8 cellular contexts compared by ENCODE assay signal in genomic region chr3:183635431-183636220, GRCh38. TPM values are rescaled to one million over a fixed set of nuclear protein-coding genes. Genes with fewer than 3 reads are reported as not detected.
DNase-seq lines count a peak whose midpoint lies in the region; ATAC-seq and TF ChIP-seq lines count a peak whose summit lies in the region.

A gene with protein sequence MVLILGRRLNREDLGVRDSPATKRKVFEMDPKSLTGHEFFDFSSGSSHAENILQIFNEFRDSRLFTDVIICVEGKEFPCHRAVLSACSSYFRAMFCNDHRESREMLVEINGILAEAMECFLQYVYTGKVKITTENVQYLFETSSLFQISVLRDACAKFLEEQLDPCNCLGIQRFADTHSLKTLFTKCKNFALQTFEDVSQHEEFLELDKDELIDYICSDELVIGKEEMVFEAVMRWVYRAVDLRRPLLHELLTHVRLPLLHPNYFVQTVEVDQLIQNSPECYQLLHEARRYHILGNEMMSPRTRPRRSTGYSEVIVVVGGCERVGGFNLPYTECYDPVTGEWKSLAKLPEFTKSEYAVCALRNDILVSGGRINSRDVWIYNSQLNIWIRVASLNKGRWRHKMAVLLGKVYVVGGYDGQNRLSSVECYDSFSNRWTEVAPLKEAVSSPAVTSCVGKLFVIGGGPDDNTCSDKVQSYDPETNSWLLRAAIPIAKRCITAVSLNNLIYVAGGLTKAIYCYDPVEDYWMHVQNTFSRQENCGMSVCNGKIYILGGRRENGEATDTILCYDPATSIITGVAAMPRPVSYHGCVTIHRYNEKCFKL (plus strand): TSS chr3:183635623. CDS start chr3:183650357, 14,734 bp downstream.

- peak; percentile 68 to 83 (median 75) for ATAC-seq in natural killer cell

- H3K4me3 Mint-ChIP-seq in activated T-helper 2 cell treated with anti-CD3 and anti-CD28 coated beads, Interferon-gamma antibody, Interleukin-2, Interleukin-4, amounts not matched to agents 10 μg/mL and 5 μg/mL and 100 μg/mL, durations not matched to agents 14 hours and 24 hours and 36 hours (ENCODE audit: low read depth): peak within 1 kb of the TSS; percentile 91
- peak within 1 kb of the TSS; percentile 96 for H3K4me3 Mint-ChIP-seq in natural killer cell

- peak within 1 kb of the TSS; percentile 83 for H3K4me3 ChIP-seq in fibroblast of mammary gland (ENCODE audit: control insufficient read depth, low read depth, low read length)

- H3K4me1 Mint-ChIP-seq in activated T-helper 2 cell treated with anti-CD3 and anti-CD28 coated beads, Interferon-gamma antibody, Interleukin-2, Interleukin-4, amounts not matched to agents 10 μg/mL and 5 μg/mL and 100 μg/mL, durations not matched to agents 14 hours and 24 hours and 36 hours (ENCODE audit: low read depth): peaks cover 24% of the 10 kb centered on the region
- peaks cover 26 to 35% of the 10 kb centered on the region in 2 donors for H3K4me1 Mint-ChIP-seq in natural killer cell

- TF ChIP-seq CTCF in LNCAP (IDR thresholded peaks at IDR 0.05) (0 out of 2 replicates have a peak, but pooled peaks have one; percentile 22), fibroblast of mammary gland (conservative IDR thresholded peaks at IDR 0.05; ENCODE audit: control insufficient read depth, insufficient read depth, low read depth, low read length) (no peak), natural killer cell (IDR thresholded peaks at IDR 0.05) (no peak)

- H3K9me3 Mint-ChIP-seq in activated T-helper 2 cell treated with anti-CD3 and anti-CD28 coated beads, Interferon-gamma antibody, Interleukin-2, Interleukin-4, amounts not matched to agents 10 μg/mL and 5 μg/mL and 100 μg/mL, durations not matched to agents 14 hours and 24 hours and 36 hours: no peaks in the 10 kb centered on the region
- no peaks in the 10 kb centered on the region for H3K9me3 Mint-ChIP-seq in natural killer cell

- H3K27me3 Mint-ChIP-seq in activated T-helper 2 cell treated with anti-CD3 and anti-CD28 coated beads, Interferon-gamma antibody, Interleukin-2, Interleukin-4, amounts not matched to agents 10 μg/mL and 5 μg/mL and 100 μg/mL, durations not matched to agents 14 hours and 24 hours and 36 hours (ENCODE audit: low read depth): no peaks in the 10 kb centered on the region
- H3K27me3 Mint-ChIP-seq in natural killer cell (ENCODE audit: low read depth in 2 of 2): no peaks in the 10 kb centered on the region

- peak within 1 kb of the TSS; percentile 93 for H3K27ac Mint-ChIP-seq in activated T-helper 2 cell treated with anti-CD3 and anti-CD28 coated beads, Interferon-gamma antibody, Interleukin-2, Interleukin-4, amounts not matched to agents 10 μg/mL and 5 μg/mL and 100 μg/mL, durations not matched to agents 14 hours and 24 hours and 36 hours
- H3K27ac Mint-ChIP-seq in natural killer cell: peak within 1 kb of the TSS; percentile 92 to 98

- DNase-seq in Daoy (ENCODE audit: low read depth): peak; percentile 96
- DNase-seq in GOT3 (lab: John Stamatoyannopoulos, UW): peak; percentile 79
- DNase-seq in RPMI8226: peak; percentile 95
- DNase-seq in activated T-helper 2 cell treated with anti-CD3 and anti-CD28 coated beads, Interferon-gamma antibody, Interleukin-2, Interleukin-4, amounts not matched to agents 10 μg/mL and 5 μg/mL and 100 μg/mL, durations not matched to agents 14 hours and 24 hours and 36 hours (ENCODE audit: low spot score): peak; percentile 87
- DNase-seq in fibroblast of mammary gland (ENCODE audit: low read depth): peak; percentile 90
- DNase-seq in natural killer cell: peak; percentile 85
- DNase-seq in stimulated activated naive CD4-positive, alpha-beta T cell treated with Interleukin-2 at 50 U/mL for 16 hours (lab: John Stamatoyannopoulos, UW): peak; percentile 90

- peaks cover 2% of the 10 kb centered on the region for H3K36me3 Mint-ChIP-seq in activated T-helper 2 cell treated with anti-CD3 and anti-CD28 coated beads, Interferon-gamma antibody, Interleukin-2, Interleukin-4, amounts not matched to agents 10 μg/mL and 5 μg/mL and 100 μg/mL, durations not matched to agents 14 hours and 24 hours and 36 hours (ENCODE audit: low read depth)
- no peaks in the 10 kb centered on the region for H3K36me3 Mint-ChIP-seq in natural killer cell

- intact Hi-C loops in activated T-helper 2 cell treated with anti-CD3 and anti-CD28 coated beads, Interferon-gamma antibody, Interleukin-2, Interleukin-4, amounts not matched to agents 10 μg/mL and 5 μg/mL and 100 μg/mL, durations not matched to agents 14 hours and 24 hours and 36 hours (cut with micrococcal nuclease): loop anchor here (1.0 to 5.0 kb wide), 6 partner anchors 62 to 247 kb away; partner anchors contain the start of genes KLHL6, PARL and YEATS2
- intact Hi-C loops in natural killer cell (cut with micrococcal nuclease): loop anchor here (1.0 to 10.0 kb wide), 5 partner anchors 37 to 1949 kb away; partner anchors contain the start of genes KLHL6 and SENP2

RNA-seq across cellular contexts. Expression of the gene that starts here (rescaled TPM):
- 9.3 and 12.5 TPM in 2 replicates for total RNA-seq in Daoy (2014; rRNA removed; shearing (Covaris generic))
- total RNA-seq in activated T-helper 2 cell treated with anti-CD3 and anti-CD28 coated beads, Interferon-gamma antibody, Interleukin-2, Interleukin-4, amounts not matched to agents 10 μg/mL and 5 μg/mL and 100 μg/mL, durations not matched to agents 14 hours and 24 hours and 36 hours: 8.7 and 10.5 TPM in 2 replicates
- total RNA-seq in natural killer cell: 100 to 1,000 TPM; 140 to 189 (median 177) TPM

Comparison
In these comparisons a context has a peak if more than half of its experiments do, and no peak if none do; other contexts are left out.
1. Peak in every context shown above with its lines: DNase-seq, ATAC-seq and H3K4me3 ChIP-seq.
2. RNA of the gene that starts here (total RNA-seq): 140 to 189 TPM in natural killer cell; 9.3 to 12.5 TPM in Daoy and 8.7 to 10.5 TPM in activated T-helper 2 cell treated with anti-CD3 and anti-CD28 coated beads, Interferon-gamma antibody, Interleukin-2, Interleukin-4, amounts not matched to agents 10 μg/mL and 5 μg/mL and 100 μg/mL, durations not matched to agents 14 hours and 24 hours and 36 hours; every median in the first group is over 10 times any median in the second.